Comparison of ENCODE assay signal across 31 cellular contexts in genomic region chr19:55538132-55538531, GRCh38. TPM values are rescaled to one million over a fixed set of nuclear protein-coding genes. Genes with fewer than 3 reads are reported as not detected.
"Had no signal": no experiment of that assay in that cellular context is flagged by ENCODE, and none has a peak within 500 bp of the region (broad histone marks: within the 10 kb centered on the region; RNA-seq: fewer than 3 reads in every experiment).

No MANE protein-coding gene starts in this region.

- FAIRE-seq: TTC549 had no signal

- H3K4me3 Mint-ChIP-seq: activated CD8-positive, alpha-beta T cell treated with anti-CD3 and anti-CD28 coated beads, Interleukin-2, amount 10 ng/mL, durations not matched to agents 7 days and 5 days; activated naive CD4-positive, alpha-beta T cell treated with anti-CD3 and anti-CD28 coated beads, Interleukin-2, amount 50 U/mL, for 24 hours; brain; memory B cell; naive B cell; neural crest cell; T-cell; T-helper 2 cell treated with Interferon-gamma antibody and Interleukin-4, amounts not matched to agents 5 μg/mL and 100 μg/mL, for 36 hours; type B pancreatic cell had no signal

- ATAC-seq: activated CD8-positive, alpha-beta T cell treated with anti-CD3 and anti-CD28 coated beads, Interleukin-2, amount 10 ng/mL, durations not matched to agents 7 days and 5 days; foreskin keratinocyte; left cardiac atrium; mucosa of descending colon; T-cell had no signal

- H3K4me3 ChIP-seq: mucosa of descending colon, spleen, thoracic aorta had no signal

- H3K27ac Mint-ChIP-seq: activated CD8-positive, alpha-beta T cell treated with anti-CD3 and anti-CD28 coated beads, Interleukin-2, amount 10 ng/mL, durations not matched to agents 7 days and 5 days; activated naive CD4-positive, alpha-beta T cell treated with anti-CD3 and anti-CD28 coated beads, Interleukin-2, amount 50 U/mL, for 24 hours; memory B cell; naive B cell; progenitor cell of endocrine pancreas; T-cell; T-helper 2 cell treated with Interferon-gamma antibody and Interleukin-4, amounts not matched to agents 5 μg/mL and 100 μg/mL, for 36 hours; type B pancreatic cell had no signal

- H3K9me3 Mint-ChIP-seq: activated naive CD4-positive, alpha-beta T cell treated with anti-CD3 and anti-CD28 coated beads, Interleukin-2, amount 50 U/mL, for 24 hours; neural crest cell; T-cell; T-helper 2 cell treated with Interferon-gamma antibody and Interleukin-4, amounts not matched to agents 5 μg/mL and 100 μg/mL, for 36 hours had no signal

- H3K4me1 Mint-ChIP-seq: activated naive CD4-positive, alpha-beta T cell treated with anti-CD3 and anti-CD28 coated beads, Interleukin-2, amount 50 U/mL, for 24 hours; memory B cell; naive B cell; neural crest cell; T-cell had no signal

- DNase-seq: activated CD4-positive, alpha-beta T cell treated with anti-CD3 and anti-CD28 coated beads for 1 hour; activated CD4-positive, alpha-beta T cell treated with anti-CD3 and anti-CD28 coated beads, Interleukin-2, amount 50 U/mL, for 1 hour; activated CD8-positive, alpha-beta T cell treated with anti-CD3 and anti-CD28 coated beads, Interleukin-2, amount 10 ng/mL, durations not matched to agents 7 days and 5 days; activated gamma-delta T cell treated with Interleukin-2 at 50 U/mL for 16 hours; anterior cingulate cortex; effector CD8-positive, alpha-beta T cell; erythroblast; foreskin keratinocyte; left cardiac atrium; mucosa of descending colon; naive B cell; retina; spleen; stimulated activated CD4-positive, alpha-beta T cell treated with anti-CD3 and anti-CD28 coated beads, Interleukin-4, amount 100 ng/mL, for 1 hour; stimulated activated naive CD4-positive, alpha-beta T cell; T-cell had no signal

- H3K27me3 ChIP-seq: foreskin keratinocyte had no signal

- H3K27ac ChIP-seq: foreskin keratinocyte, spleen, thoracic aorta had no signal

- H3K27me3 Mint-ChIP-seq: activated naive CD4-positive, alpha-beta T cell treated with anti-CD3 and anti-CD28 coated beads, Interleukin-2, amount 50 U/mL, for 24 hours; brain had no signal

- H3K4me1 ChIP-seq: foreskin keratinocyte, spleen had no signal

- H3K9me3 ChIP-seq: mucosa of descending colon, spleen, thoracic aorta had no signal

- H3K36me3 ChIP-seq: spleen, thoracic aorta had no signal

- H3K36me3 Mint-ChIP-seq: activated naive CD4-positive, alpha-beta T cell treated with anti-CD3 and anti-CD28 coated beads, Interleukin-2, amount 50 U/mL, for 24 hours; brain; memory B cell; T-cell; type B pancreatic cell had no signal

RNA-seq across cellular contexts. Expression of gene SBK2, which starts 1.2 kb away (rescaled TPM):
- total RNA-seq: activated CD8-positive, alpha-beta T cell treated with anti-CD3 and anti-CD28 coated beads, Interleukin-2, amount 10 ng/mL, durations not matched to agents 7 days and 5 days; chondrocyte; dermis blood vessel endothelial cell; fibroblast of lung; foreskin keratinocyte; glomerular endothelial cell; lower leg skin; mucosa of descending colon; neural crest cell; osteocyte; spleen; T-cell; thoracic aorta had no signal
- polyA plus RNA-seq: fibroblast of lung, foreskin keratinocyte, spleen had no signal

RNA-seq across cellular contexts. Expression of gene SBK3, which starts 7.2 kb away (rescaled TPM):
- total RNA-seq: activated CD8-positive, alpha-beta T cell treated with anti-CD3 and anti-CD28 coated beads, Interleukin-2, amount 10 ng/mL, durations not matched to agents 7 days and 5 days; chondrocyte; foreskin keratinocyte; osteocyte; progenitor cell of endocrine pancreas; spleen; T-cell; thoracic aorta had no signal
- polyA plus RNA-seq: fibroblast of lung, foreskin keratinocyte, spleen had no signal

RNA-seq across cellular contexts. Expression of gene SSC5D, which starts 49.9 kb away (rescaled TPM):
- total RNA-seq: foreskin keratinocyte had no signal
